9 cellular contexts compared by ENCODE assay signal in genomic region chr7:26857534-26858228, GRCh38. TPM values are rescaled to one million over a fixed set of nuclear protein-coding genes. Genes with fewer than 3 reads are reported as not detected.
DNase-seq lines count a peak whose midpoint lies in the region; ATAC-seq and TF ChIP-seq lines count a peak whose summit lies in the region.
"Had no signal": no experiment of that assay in that cellular context is flagged by ENCODE, and none has a peak within 500 bp of the region (broad histone marks: within the 10 kb centered on the region; RNA-seq: fewer than 3 reads in every experiment).

No MANE protein-coding gene starts in this region.

- intact Hi-C loops in body of pancreas (cut with DNase I) (loop anchor here (10.0 kb wide), 1 partner anchor 307 kb away; the partner anchor contains the start of gene HOXA9), aorta (cut with DNase I) (loop anchor here in 1 of 2 donors (10.0 kb wide), 1 partner anchor 993 kb away; no protein-coding TSS in a partner anchor)

- DNase-seq in GM12864 (ENCODE audit: low read depth): no peak
- DNase-seq in HK-2 (ENCODE audit: unreplicated experiment): peak; percentile 54
- DNase-seq in body of pancreas: peak in 3 of 4 donors; percentile 5 to 12 (median 10)
- peak; percentile 41 for DNase-seq in medulla oblongata (ENCODE audit: extremely low spot score)
- peak; percentile 47 to 75 for DNase-seq in aorta
- no peak for DNase-seq in hepatic stellate cell (ENCODE audit: low spot score)
- no peak for DNase-seq in SKM-1 (lab: John Stamatoyannopoulos, UW; ENCODE audit: unreplicated experiment)
- no peak for DNase-seq in activated CD4-positive, alpha-beta T cell treated with anti-CD3 and anti-CD28 coated beads for 1 hour

- peak overlapping the region; percentile 16; the same call in 1 of the 2 replicates for H3K4me3 ChIP-seq in GM12864 (ENCODE audit: low read depth, low read length)
- H3K4me3 ChIP-seq in body of pancreas: no peak overlapping the region
- H3K4me3 ChIP-seq in aorta (ENCODE audit: low read length in 2 of 2): no peak overlapping the region

- peak in 1 of 3 donors; percentile 8 for TF ChIP-seq POLR2A in body of pancreas (IDR thresholded peaks at IDR 0.05)

- no peak for ATAC-seq in body of pancreas
- ATAC-seq in aorta (ENCODE audit: low FRiP score): peak; percentile 67

- 27 to 42% methylated on average over 28 to 29 of the region's 29 CpGs for WGBS in body of pancreas, 2 donors
- WGBS in aorta, 2 donors: 56 to 72% methylated on average over 29 of the region's 29 CpGs

- H3K9me3 ChIP-seq in body of pancreas: no peaks in the 10 kb centered on the region
- H3K9me3 ChIP-seq in aorta (ENCODE audit: control insufficient read depth, low read length): no peaks in the 10 kb centered on the region

- no peaks in the 10 kb centered on the region for H3K27me3 ChIP-seq in body of pancreas
- H3K27me3 ChIP-seq in aorta (ENCODE audit: control insufficient read depth in 1 of 2, insufficient read depth in 2 of 2, low read length in 1 of 2): no peaks in the 10 kb centered on the region

- H3K36me3 ChIP-seq in body of pancreas (replicated peaks in 1 of 2; ENCODE audit: insufficient read depth in 1 of 2, low read depth in 2 of 2): no peaks in the 10 kb centered on the region
- H3K36me3 ChIP-seq in aorta (ENCODE audit: control insufficient read depth in 1 of 2, insufficient read depth in 2 of 2, low read length in 1 of 2): no peaks in the 10 kb centered on the region

- H3K4me1 ChIP-seq in body of pancreas (no peaks in the 10 kb centered on the region), aorta (ENCODE audit: control insufficient read depth in 1 of 2, insufficient read depth in 2 of 2, low read length in 2 of 2) (no peaks in the 10 kb centered on the region)

- peak overlapping the region in 1 of 4 donors; percentile 43 for H3K27ac ChIP-seq in body of pancreas
- H3K27ac ChIP-seq in aorta (ENCODE audit: low read depth in 1 of 2, low read length in 2 of 2): no peak overlapping the region
- H3K27ac ChIP-seq: HL-60 had no signal

- no peak for TF ChIP-seq CTCF in GM12864 (IDR thresholded peaks at IDR 0.05; ENCODE audit: low read depth, low read length, missing control alignments)
- no peak for TF ChIP-seq CTCF in body of pancreas (IDR thresholded peaks at IDR 0.05)

RNA-seq across cellular contexts. Expression of gene SKAP2, which starts 6.7 kb away (rescaled TPM):
- total RNA-seq in body of pancreas: 10 to 100 TPM in 1 of 2 donors, 1 to 10 TPM in 1; 8.6 to 12.7 TPM
- 10 to 100 TPM; 43.4 to 48.5 TPM for total RNA-seq in aorta
- polyA plus RNA-seq in aorta: 10 to 100 TPM; 11.4 to 12.4 TPM

Comparison
In these comparisons a context has a peak if more than half of its experiments do, and no peak if none do; other contexts are left out.
1. DNase-seq: peak in HK-2 (single experiment), body of pancreas (3 of 4), medulla oblongata (single experiment) and aorta (2 of 2); none in GM12864 (single experiment), hepatic stellate cell (single experiment), SKM-1 (single experiment) and activated CD4-positive, alpha-beta T cell treated with anti-CD3 and anti-CD28 coated beads for 1 hour (single experiment).